In the genomic region with DNA sequence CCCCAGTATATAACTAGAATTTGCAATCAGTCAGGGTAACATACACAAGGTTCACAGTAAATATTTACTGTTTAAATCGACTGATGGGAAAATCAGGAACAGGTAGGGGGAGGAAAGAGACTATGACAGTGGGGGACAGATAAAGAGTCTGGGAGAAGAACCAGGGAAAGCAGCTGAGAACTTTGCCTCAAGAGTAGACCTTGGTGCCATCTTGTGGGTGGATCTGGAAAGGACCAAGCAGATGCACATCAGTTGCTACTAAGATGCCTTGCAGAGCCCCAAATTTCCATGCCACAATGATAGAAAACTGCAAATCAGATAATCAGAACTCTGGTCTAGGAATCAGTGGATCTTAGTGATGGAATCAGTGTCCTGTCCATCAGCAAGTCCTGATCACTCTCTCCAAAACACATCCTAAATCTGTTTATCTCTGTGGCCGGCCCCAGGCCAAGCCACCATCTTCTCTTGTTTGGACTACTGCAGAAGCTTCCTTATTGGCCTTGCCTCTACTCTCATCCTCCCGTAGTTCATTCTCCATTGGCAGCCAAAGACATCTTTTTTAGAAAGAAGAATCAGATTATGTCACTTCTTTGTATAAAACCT, we compare ENCODE assay signal across 1 cellular context.
TF ChIP-seq lines count a peak whose summit lies in the region.

No MANE protein-coding gene starts in this region.

TF ChIP-seq in K562, 482 proteins besides CTCF, POLR2A, EP300 and RAD21 (continued from another document and continues in another):
- TF ChIP-seq, protein P1, sequence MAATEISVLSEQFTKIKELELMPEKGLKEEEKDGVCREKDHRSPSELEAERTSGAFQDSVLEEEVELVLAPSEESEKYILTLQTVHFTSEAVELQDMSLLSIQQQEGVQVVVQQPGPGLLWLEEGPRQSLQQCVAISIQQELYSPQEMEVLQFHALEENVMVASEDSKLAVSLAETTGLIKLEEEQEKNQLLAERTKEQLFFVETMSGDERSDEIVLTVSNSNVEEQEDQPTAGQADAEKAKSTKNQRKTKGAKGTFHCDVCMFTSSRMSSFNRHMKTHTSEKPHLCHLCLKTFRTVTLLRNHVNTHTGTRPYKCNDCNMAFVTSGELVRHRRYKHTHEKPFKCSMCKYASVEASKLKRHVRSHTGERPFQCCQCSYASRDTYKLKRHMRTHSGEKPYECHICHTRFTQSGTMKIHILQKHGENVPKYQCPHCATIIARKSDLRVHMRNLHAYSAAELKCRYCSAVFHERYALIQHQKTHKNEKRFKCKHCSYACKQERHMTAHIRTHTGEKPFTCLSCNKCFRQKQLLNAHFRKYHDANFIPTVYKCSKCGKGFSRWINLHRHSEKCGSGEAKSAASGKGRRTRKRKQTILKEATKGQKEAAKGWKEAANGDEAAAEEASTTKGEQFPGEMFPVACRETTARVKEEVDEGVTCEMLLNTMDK (IDR thresholded peaks at IDR 0.05; ENCODE audit: borderline replicate concordance, insufficient read depth, low read depth, low read length, poor library complexity, severe bottlenecking) = peak; percentile 38
- TF ChIP-seq NFE2 (IDR thresholded peaks at IDR 0.05; ENCODE audit: low read depth) (no peak), TAF15 (IDR thresholded peaks at IDR 0.05; ENCODE audit: low read depth, low read length) (no peak), TAL1 (IDR thresholded peaks at IDR 0.05) (no peak), CTBP1 (IDR thresholded peaks at IDR 0.05; ENCODE audit: borderline replicate concordance) (peak; percentile 49; the same call in 1 of the 2 replicates), ILK (tag; IDR thresholded peaks at IDR 0.05; ENCODE audit: borderline replicate concordance, low read depth) (no peak), MTA1 (IDR thresholded peaks at IDR 0.05; ENCODE audit: borderline replicate concordance) (no peak), ZNF79 (CRISPR knock-in tag; IDR thresholded peaks at IDR 0.05; ENCODE audit: low read depth) (no peak), HDAC1 (IDR thresholded peaks at IDR 0.05) (no peak), HDAC2 (IDR thresholded peaks at IDR 0.05) (0 out of 2 replicates have a peak, but pooled peaks have one; percentile 45), SMC3 (conservative IDR thresholded peaks at IDR 0.05; ENCODE audit: insufficient read depth, low read depth, low read length) (peak; percentile 60), ILF3 (IDR thresholded peaks at IDR 0.05; ENCODE audit: borderline replicate concordance) (no peak), SMARCA4 (IDR thresholded peaks at IDR 0.05) (0 out of 2 replicates have a peak, but pooled peaks have one; percentile 32), KLF16 (IDR thresholded peaks at IDR 0.05) (no peak), NCOA2 (IDR thresholded peaks at IDR 0.05; ENCODE audit: partially characterized antibody in 2 of 2) (peak in 1 of 2 experiments; percentile 26), CHD1 (IDR thresholded peaks at IDR 0.05; ENCODE audit: low read length) (no peak), ZZZ3 (IDR thresholded peaks at IDR 0.05) (no peak), ZBTB17 (CRISPR knock-in tag; IDR thresholded peaks at IDR 0.05) (no peak), HNRNPL (IDR thresholded peaks at IDR 0.05; ENCODE audit: low read depth, low read length) (no peak), HDAC6 (IDR thresholded peaks at IDR 0.05; ENCODE audit: low read depth, low read length) (no peak), GATA2 (CRISPR knock-in tag; IDR thresholded peaks at IDR 0.05) (peak; percentile 40; the same call in 1 of the 2 replicates), RCOR1 (IDR thresholded peaks at IDR 0.05; ENCODE audit: borderline replicate concordance in 1 of 2, low read depth in 2 of 2, low read length in 2 of 2) (peak in 1 of 2 experiments; percentile 84; a peak in 2 of 4 replicates), CBX8 (IDR thresholded peaks at IDR 0.05; ENCODE audit: borderline replicate concordance, extremely low read depth, low read depth, low read length, poor library complexity, severe bottlenecking) (no peak), ZNF311 (CRISPR knock-in tag; IDR thresholded peaks at IDR 0.05) (no peak), TEAD2 (tag; IDR thresholded peaks at IDR 0.05) (no peak), CC2D1A (IDR thresholded peaks at IDR 0.05) (peak; percentile 39; the same call in 1 of the 2 replicates), ATF7 (IDR thresholded peaks at IDR 0.05) (no peak), ZSCAN29 (IDR thresholded peaks at IDR 0.05) (no peak), POLR2AphosphoS2 (IDR thresholded peaks at IDR 0.05; ENCODE audit: low read length) (no peak)
- TF ChIP-seq, protein P2, sequence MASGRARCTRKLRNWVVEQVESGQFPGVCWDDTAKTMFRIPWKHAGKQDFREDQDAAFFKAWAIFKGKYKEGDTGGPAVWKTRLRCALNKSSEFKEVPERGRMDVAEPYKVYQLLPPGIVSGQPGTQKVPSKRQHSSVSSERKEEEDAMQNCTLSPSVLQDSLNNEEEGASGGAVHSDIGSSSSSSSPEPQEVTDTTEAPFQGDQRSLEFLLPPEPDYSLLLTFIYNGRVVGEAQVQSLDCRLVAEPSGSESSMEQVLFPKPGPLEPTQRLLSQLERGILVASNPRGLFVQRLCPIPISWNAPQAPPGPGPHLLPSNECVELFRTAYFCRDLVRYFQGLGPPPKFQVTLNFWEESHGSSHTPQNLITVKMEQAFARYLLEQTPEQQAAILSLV (tag; IDR thresholded peaks at IDR 0.05) = no peak
- TF ChIP-seq, protein P3, sequence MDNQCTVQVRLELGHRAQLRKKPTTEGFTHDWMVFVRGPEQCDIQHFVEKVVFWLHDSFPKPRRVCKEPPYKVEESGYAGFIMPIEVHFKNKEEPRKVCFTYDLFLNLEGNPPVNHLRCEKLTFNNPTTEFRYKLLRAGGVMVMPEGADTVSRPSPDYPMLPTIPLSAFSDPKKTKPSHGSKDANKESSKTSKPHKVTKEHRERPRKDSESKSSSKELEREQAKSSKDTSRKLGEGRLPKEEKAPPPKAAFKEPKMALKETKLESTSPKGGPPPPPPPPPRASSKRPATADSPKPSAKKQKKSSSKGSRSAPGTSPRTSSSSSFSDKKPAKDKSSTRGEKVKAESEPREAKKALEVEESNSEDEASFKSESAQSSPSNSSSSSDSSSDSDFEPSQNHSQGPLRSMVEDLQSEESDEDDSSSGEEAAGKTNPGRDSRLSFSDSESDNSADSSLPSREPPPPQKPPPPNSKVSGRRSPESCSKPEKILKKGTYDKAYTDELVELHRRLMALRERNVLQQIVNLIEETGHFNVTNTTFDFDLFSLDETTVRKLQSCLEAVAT (IDR thresholded peaks at IDR 0.05) = peak in 1 of 2 experiments; percentile 15; a peak in 1 of 4 replicates
- TF ChIP-seq, protein P4, sequence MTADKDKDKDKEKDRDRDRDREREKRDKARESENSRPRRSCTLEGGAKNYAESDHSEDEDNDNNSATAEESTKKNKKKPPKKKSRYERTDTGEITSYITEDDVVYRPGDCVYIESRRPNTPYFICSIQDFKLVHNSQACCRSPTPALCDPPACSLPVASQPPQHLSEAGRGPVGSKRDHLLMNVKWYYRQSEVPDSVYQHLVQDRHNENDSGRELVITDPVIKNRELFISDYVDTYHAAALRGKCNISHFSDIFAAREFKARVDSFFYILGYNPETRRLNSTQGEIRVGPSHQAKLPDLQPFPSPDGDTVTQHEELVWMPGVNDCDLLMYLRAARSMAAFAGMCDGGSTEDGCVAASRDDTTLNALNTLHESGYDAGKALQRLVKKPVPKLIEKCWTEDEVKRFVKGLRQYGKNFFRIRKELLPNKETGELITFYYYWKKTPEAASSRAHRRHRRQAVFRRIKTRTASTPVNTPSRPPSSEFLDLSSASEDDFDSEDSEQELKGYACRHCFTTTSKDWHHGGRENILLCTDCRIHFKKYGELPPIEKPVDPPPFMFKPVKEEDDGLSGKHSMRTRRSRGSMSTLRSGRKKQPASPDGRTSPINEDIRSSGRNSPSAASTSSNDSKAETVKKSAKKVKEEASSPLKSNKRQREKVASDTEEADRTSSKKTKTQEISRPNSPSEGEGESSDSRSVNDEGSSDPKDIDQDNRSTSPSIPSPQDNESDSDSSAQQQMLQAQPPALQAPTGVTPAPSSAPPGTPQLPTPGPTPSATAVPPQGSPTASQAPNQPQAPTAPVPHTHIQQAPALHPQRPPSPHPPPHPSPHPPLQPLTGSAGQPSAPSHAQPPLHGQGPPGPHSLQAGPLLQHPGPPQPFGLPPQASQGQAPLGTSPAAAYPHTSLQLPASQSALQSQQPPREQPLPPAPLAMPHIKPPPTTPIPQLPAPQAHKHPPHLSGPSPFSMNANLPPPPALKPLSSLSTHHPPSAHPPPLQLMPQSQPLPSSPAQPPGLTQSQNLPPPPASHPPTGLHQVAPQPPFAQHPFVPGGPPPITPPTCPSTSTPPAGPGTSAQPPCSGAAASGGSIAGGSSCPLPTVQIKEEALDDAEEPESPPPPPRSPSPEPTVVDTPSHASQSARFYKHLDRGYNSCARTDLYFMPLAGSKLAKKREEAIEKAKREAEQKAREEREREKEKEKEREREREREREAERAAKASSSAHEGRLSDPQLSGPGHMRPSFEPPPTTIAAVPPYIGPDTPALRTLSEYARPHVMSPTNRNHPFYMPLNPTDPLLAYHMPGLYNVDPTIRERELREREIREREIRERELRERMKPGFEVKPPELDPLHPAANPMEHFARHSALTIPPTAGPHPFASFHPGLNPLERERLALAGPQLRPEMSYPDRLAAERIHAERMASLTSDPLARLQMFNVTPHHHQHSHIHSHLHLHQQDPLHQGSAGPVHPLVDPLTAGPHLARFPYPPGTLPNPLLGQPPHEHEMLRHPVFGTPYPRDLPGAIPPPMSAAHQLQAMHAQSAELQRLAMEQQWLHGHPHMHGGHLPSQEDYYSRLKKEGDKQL (CRISPR knock-in tag; IDR thresholded peaks at IDR 0.05; ENCODE audit: borderline replicate concordance) = no peak
- TF ChIP-seq, protein P5, sequence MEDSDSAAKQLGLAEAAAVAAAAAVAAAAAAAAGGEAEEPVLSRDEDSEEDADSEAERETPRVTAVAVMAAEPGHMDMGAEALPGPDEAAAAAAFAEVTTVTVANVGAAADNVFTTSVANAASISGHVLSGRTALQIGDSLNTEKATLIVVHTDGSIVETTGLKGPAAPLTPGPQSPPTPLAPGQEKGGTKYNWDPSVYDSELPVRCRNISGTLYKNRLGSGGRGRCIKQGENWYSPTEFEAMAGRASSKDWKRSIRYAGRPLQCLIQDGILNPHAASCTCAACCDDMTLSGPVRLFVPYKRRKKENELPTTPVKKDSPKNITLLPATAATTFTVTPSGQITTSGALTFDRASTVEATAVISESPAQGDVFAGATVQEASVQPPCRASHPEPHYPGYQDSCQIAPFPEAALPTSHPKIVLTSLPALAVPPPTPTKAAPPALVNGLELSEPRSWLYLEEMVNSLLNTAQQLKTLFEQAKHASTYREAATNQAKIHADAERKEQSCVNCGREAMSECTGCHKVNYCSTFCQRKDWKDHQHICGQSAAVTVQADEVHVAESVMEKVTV (CRISPR knock-in tag; IDR thresholded peaks at IDR 0.05) = 0 out of 2 replicates have a peak, but pooled peaks have one; percentile 27
- TF ChIP-seq, protein P6, sequence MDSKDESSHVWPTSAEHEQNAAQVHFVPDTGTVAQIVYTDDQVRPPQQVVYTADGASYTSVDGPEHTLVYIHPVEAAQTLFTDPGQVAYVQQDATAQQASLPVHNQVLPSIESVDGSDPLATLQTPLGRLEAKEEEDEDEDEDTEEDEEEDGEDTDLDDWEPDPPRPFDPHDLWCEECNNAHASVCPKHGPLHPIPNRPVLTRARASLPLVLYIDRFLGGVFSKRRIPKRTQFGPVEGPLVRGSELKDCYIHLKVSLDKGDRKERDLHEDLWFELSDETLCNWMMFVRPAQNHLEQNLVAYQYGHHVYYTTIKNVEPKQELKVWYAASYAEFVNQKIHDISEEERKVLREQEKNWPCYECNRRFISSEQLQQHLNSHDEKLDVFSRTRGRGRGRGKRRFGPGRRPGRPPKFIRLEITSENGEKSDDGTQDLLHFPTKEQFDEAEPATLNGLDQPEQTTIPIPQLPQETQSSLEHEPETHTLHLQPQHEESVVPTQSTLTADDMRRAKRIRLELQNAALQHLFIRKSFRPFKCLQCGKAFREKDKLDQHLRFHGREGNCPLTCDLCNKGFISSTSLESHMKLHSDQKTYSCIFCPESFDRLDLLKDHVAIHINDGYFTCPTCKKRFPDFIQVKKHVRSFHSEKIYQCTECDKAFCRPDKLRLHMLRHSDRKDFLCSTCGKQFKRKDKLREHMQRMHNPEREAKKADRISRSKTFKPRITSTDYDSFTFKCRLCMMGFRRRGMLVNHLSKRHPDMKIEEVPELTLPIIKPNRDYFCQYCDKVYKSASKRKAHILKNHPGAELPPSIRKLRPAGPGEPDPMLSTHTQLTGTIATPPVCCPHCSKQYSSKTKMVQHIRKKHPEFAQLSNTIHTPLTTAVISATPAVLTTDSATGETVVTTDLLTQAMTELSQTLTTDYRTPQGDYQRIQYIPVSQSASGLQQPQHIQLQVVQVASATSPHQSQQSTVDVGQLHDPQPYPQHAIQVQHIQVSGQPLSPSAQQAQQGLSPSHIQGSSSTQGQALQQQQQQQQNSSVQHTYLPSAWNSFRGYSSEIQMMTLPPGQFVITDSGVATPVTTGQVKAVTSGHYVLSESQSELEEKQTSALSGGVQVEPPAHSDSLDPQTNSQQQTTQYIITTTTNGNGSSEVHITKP (IDR thresholded peaks at IDR 0.05; ENCODE audit: partially characterized antibody) = no peak
- TF ChIP-seq, protein P7, sequence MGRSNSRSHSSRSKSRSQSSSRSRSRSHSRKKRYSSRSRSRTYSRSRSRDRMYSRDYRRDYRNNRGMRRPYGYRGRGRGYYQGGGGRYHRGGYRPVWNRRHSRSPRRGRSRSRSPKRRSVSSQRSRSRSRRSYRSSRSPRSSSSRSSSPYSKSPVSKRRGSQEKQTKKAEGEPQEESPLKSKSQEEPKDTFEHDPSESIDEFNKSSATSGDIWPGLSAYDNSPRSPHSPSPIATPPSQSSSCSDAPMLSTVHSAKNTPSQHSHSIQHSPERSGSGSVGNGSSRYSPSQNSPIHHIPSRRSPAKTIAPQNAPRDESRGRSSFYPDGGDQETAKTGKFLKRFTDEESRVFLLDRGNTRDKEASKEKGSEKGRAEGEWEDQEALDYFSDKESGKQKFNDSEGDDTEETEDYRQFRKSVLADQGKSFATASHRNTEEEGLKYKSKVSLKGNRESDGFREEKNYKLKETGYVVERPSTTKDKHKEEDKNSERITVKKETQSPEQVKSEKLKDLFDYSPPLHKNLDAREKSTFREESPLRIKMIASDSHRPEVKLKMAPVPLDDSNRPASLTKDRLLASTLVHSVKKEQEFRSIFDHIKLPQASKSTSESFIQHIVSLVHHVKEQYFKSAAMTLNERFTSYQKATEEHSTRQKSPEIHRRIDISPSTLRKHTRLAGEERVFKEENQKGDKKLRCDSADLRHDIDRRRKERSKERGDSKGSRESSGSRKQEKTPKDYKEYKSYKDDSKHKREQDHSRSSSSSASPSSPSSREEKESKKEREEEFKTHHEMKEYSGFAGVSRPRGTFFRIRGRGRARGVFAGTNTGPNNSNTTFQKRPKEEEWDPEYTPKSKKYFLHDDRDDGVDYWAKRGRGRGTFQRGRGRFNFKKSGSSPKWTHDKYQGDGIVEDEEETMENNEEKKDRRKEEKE (IDR thresholded peaks at IDR 0.05; ENCODE audit: borderline replicate concordance in 1 of 2, control insufficient read depth in 1 of 2, low read depth in 2 of 2, low read length in 1 of 2) = no peak
- TF ChIP-seq, protein P8, sequence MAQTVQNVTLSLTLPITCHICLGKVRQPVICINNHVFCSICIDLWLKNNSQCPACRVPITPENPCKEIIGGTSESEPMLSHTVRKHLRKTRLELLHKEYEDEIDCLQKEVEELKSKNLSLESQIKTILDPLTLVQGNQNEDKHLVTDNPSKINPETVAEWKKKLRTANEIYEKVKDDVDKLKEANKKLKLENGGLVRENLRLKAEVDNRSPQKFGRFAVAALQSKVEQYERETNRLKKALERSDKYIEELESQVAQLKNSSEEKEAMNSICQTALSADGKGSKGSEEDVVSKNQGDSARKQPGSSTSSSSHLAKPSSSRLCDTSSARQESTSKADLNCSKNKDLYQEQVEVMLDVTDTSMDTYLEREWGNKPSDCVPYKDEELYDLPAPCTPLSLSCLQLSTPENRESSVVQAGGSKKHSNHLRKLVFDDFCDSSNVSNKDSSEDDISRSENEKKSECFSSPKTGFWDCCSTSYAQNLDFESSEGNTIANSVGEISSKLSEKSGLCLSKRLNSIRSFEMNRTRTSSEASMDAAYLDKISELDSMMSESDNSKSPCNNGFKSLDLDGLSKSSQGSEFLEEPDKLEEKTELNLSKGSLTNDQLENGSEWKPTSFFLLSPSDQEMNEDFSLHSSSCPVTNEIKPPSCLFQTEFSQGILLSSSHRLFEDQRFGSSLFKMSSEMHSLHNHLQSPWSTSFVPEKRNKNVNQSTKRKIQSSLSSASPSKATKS (CRISPR knock-in tag; IDR thresholded peaks at IDR 0.05) = no peak
